In genomic region chr19:8149261-8150094, GRCh38 we compare ENCODE assay signal across 9 cellular contexts. TPM values are rescaled to one million over a fixed set of nuclear protein-coding genes. Genes with fewer than 3 reads are reported as not detected.
DNase-seq lines count a peak whose midpoint lies in the region; ATAC-seq and TF ChIP-seq lines count a peak whose summit lies in the region.
"Had no signal": no experiment of that assay in that cellular context is flagged by ENCODE, and none has a peak within 500 bp of the region (broad histone marks: within the 10 kb centered on the region; RNA-seq: fewer than 3 reads in every experiment).

Gene FBN3, minus strand, starts transcription at chr19:8149592. Its CDS starts 2,112 bp downstream, at chr19:8147480.

- H3K36me3 ChIP-seq in Caco-2 (ENCODE audit: control insufficient read depth, insufficient read depth, low read length): no peaks in the 10 kb centered on the region
- no peaks in the 10 kb centered on the region for H3K36me3 ChIP-seq in HCT116 (ENCODE audit: control insufficient read depth in 1 of 2, insufficient read depth in 2 of 2, low read length in 2 of 2)

- peak within 1 kb of the TSS; percentile 60 for H3K9ac ChIP-seq in HCT116 (ENCODE audit: low read length)

- H3K4me1 Mint-ChIP-seq in Caco-2 (ENCODE audit: low read depth, unreplicated experiment): peaks cover 21% of the 10 kb centered on the region
- peaks cover 11% of the 10 kb centered on the region for H3K4me1 Mint-ChIP-seq in neural crest cell

- H3K27ac ChIP-seq in HCT116 (ENCODE audit: low read depth, low read length) (no peak within 1 kb of the TSS; the same call in 1 of the 2 replicates), dorsolateral prefrontal cortex (no peak within 1 kb of the TSS)

- H3K27ac Mint-ChIP-seq in Caco-2 (ENCODE audit: unreplicated experiment) (peak within 1 kb of the TSS; percentile 66), neural crest cell (ENCODE audit: unreplicated experiment) (peak within 1 kb of the TSS; percentile 84)

- CTCF ChIA-PET in Caco-2 (lab: Charles Lee) (interaction anchor here (1.4 kb wide), 1 partner anchor 206 kb away, joined by 5 read pairs; no protein-coding TSS in a partner anchor), HCT116 (lab: Charles Lee) (no interaction called here)

- no peaks in the 10 kb centered on the region for H4K20me1 ChIP-seq in HCT116 (ENCODE audit: insufficient read depth)

- H3K4me2 ChIP-seq in HCT116 (ENCODE audit: low read length): peak within 1 kb of the TSS; percentile 100

- H3K9me3 Mint-ChIP-seq in Caco-2 (ENCODE audit: unreplicated experiment) (no peaks in the 10 kb centered on the region), neural crest cell (no peaks in the 10 kb centered on the region)

- ATAC-seq in HCT116 (peak; percentile 41), GM21447 (IDR thresholded peaks at IDR 0.05; ENCODE audit: unreplicated experiment) (no peak), GM19035 (IDR thresholded peaks at IDR 0.05; ENCODE audit: unreplicated experiment) (no peak)

- H3K4me3 Mint-ChIP-seq in Caco-2 (ENCODE audit: unreplicated experiment) (peak within 1 kb of the TSS; percentile 73), neural crest cell (peak within 1 kb of the TSS; percentile 84)

- H3K9me3 ChIP-seq in Caco-2 (no peaks in the 10 kb centered on the region), HCT116 (ENCODE audit: control insufficient read depth in 1 of 2, insufficient read depth in 1 of 2, low read depth in 1 of 2, low read length in 2 of 2) (no peaks in the 10 kb centered on the region)

- peak within 1 kb of the TSS; percentile 60 for H2AFZ ChIP-seq in HCT116 (ENCODE audit: low read depth, low read length, poor library complexity, severe bottlenecking)

- no peaks in the 10 kb centered on the region for H3K9me2 ChIP-seq in HCT116 (ENCODE audit: insufficient read depth)

- no peaks in the 10 kb centered on the region for H3K27me3 Mint-ChIP-seq in Caco-2 (ENCODE audit: insufficient read depth, unreplicated experiment)
- H3K27me3 Mint-ChIP-seq in neural crest cell (ENCODE audit: low read depth): peaks cover 52% of the 10 kb centered on the region

- no peak for TF ChIP-seq RAD21 in HCT116 (IDR thresholded peaks at IDR 0.05; ENCODE audit: low read depth)

- RAD21 ChIA-PET in HCT116 (lab: Charles Lee; ENCODE audit: low non-redundant PET in 1 of 2, low total read pairs in 2 of 2, uncharacterized antibody in 2 of 2, unreplicated experiment in 2 of 2): interaction anchor here (0.5 to 0.6 kb wide), 2 partner anchors 54 to 100 kb away, joined by 3 to 4 read pairs; no protein-coding TSS in a partner anchor

- TF ChIP-seq CTCF in Caco-2 (IDR thresholded peaks at IDR 0.05; ENCODE audit: insufficient read depth in 1 of 2, low read depth in 1 of 2, low read length in 1 of 2, severe bottlenecking in 1 of 2, unreplicated experiment in 1 of 2) (no peak), HCT116 (IDR thresholded peaks at IDR 0.05 in 2 of 3, conservative IDR thresholded peaks at IDR 0.05 in 1 of 3; ENCODE audit: borderline replicate concordance in 1 of 3, insufficient read depth in 1 of 3, low read depth in 2 of 3, low read length in 2 of 3) (no peak), dorsolateral prefrontal cortex (IDR thresholded peaks at IDR 0.05 in 54 of 56, conservative IDR thresholded peaks at IDR 0.05 in 2 of 56; ENCODE audit: low read depth in 1 of 56, partially characterized antibody in 56 of 56) (no peak), neural crest cell (conservative IDR thresholded peaks at IDR 0.05) (no peak)

- TF ChIP-seq POLR2A in HCT116 (IDR thresholded peaks at IDR 0.05; ENCODE audit: borderline replicate concordance, extremely low read depth, insufficient read depth, insufficient read length): no peak

- H3K27me3 ChIP-seq in Caco-2 (replicated peaks; ENCODE audit: control insufficient read depth, insufficient read depth, low read length) (no peaks in the 10 kb centered on the region), HCT116 (ENCODE audit: insufficient read depth, low read length) (no peaks in the 10 kb centered on the region), dorsolateral prefrontal cortex (peaks cover 0 to 41% (median 25%) of the 10 kb centered on the region in 45 donors)

- H3K4me3 ChIP-seq in Caco-2 (ENCODE audit: low read depth, low read length) (peak within 1 kb of the TSS; percentile 44), HCT116 (replicated peaks in 1 of 2; ENCODE audit: low read depth in 1 of 2, low read length in 2 of 2) (peak within 1 kb of the TSS; percentile 51 to 70), dorsolateral prefrontal cortex (peak within 1 kb of the TSS in 52 of 59 donors; percentile 13 to 65 (median 36))

- DNase-seq in Caco-2 (peak; percentile 50 to 61), HCT116 (ENCODE audit: low read depth, low spot score) (no peak), dorsolateral prefrontal cortex (no peak), neural crest cell (ENCODE audit: low read depth, low spot score) (no peak), hippocampal formation (lab: John Stamatoyannopoulos, UW) (no peak), KG1 (lab: John Stamatoyannopoulos, UW) (no peak)

- H3K79me2 ChIP-seq in HCT116 (ENCODE audit: insufficient read depth, low read length): no peaks in the 10 kb centered on the region

- BruUV-seq in Caco-2 (replicated peaks; lab: Mats Ljungman, UMichigan) (no TSS peak), HCT116 (replicated peaks; lab: Mats Ljungman, UMichigan) (no TSS peak)

- intact Hi-C loops in Caco-2 (cut with micrococcal nuclease; ENCODE audit: unreplicated experiment) (loop anchor here (10.0 kb wide), 1 partner anchor 205 kb away; the partner anchor contains the start of gene TIMM44), HCT116 (cut with micrococcal nuclease) (loop anchor here (10.0 kb wide), 2 partner anchors 145 to 185 kb away; partner anchors contain the start of gene ELAVL1), dorsolateral prefrontal cortex (cut with DNase I) (loop anchor here in 1 of 2 donors (10.0 kb wide), 3 partner anchors 145 to 205 kb away; partner anchors contain the start of genes ELAVL1 and TIMM44)

- no peaks in the 10 kb centered on the region for H3K36me3 Mint-ChIP-seq in Caco-2 (ENCODE audit: insufficient read depth, unreplicated experiment)
- no peaks in the 10 kb centered on the region for H3K36me3 Mint-ChIP-seq in neural crest cell (ENCODE audit: low read depth)

- POLR2A ChIA-PET in Caco-2 (lab: Charles Lee): no interaction called here
- POLR2A ChIA-PET in HCT116 (lab: Charles Lee): no interaction called here

- H3K4me1 ChIP-seq in Caco-2 (no peaks in the 10 kb centered on the region), HCT116 (ENCODE audit: control insufficient read depth in 1 of 2, insufficient read depth in 2 of 2, low read length in 2 of 2) (peaks cover 15 to 37% of the 10 kb centered on the region in 2 experiments)

TF ChIP-seq in HCT116, 20 proteins besides CTCF, POLR2A, EP300 and RAD21:
- TF ChIP-seq SIN3A (IDR thresholded peaks at IDR 0.05; ENCODE audit: low read depth) (no peak), YY1 (IDR thresholded peaks at IDR 0.05; ENCODE audit: extremely low read depth, insufficient replicate concordance, low read depth, low read length) (no peak), ZFX (IDR thresholded peaks at IDR 0.05) (no peak), EGR1 (IDR thresholded peaks at IDR 0.05; ENCODE audit: low read depth) (no peak), CEBPB (IDR thresholded peaks at IDR 0.05; ENCODE audit: low read depth) (no peak)

RNA-seq across cellular contexts. Expression of gene FBN3, which starts in this region (rescaled TPM):
- total RNA-seq in Caco-2 (2022): 15.0 and 16.4 TPM in 2 replicates
- 6.6 TPM for total RNA-seq in HCT116 (2021; ENCODE audit: unreplicated experiment)
- polyA plus RNA-seq in HCT116 (2012): 5.0 and 7.1 TPM in 2 replicates
- total RNA-seq in dorsolateral prefrontal cortex: 1 to 10 TPM in 59 of 120 experiments, under 1 TPM in 60, not detected in 1; 0.07 to 3.8 (median 1.00) TPM
- total RNA-seq in neural crest cell: 12.8 and 13.9 TPM in 2 replicates
- total RNA-seq: pulmonary artery endothelial cell had no signal

Comparison
In these comparisons a context has a peak if more than half of its experiments do, and no peak if none do; other contexts are left out.
1. DNase-seq: peak in Caco-2 (2 of 2); none in HCT116 (single experiment), dorsolateral prefrontal cortex (0 of 10), neural crest cell (single experiment), hippocampal formation (0 of 2) and KG1 (single experiment).
2. Peak in every context shown above with its lines, with median percentiles within 50 percentile points of each other: H3K4me3 ChIP-seq.